ENCODE assay signal across 25 cellular contexts in genomic region chr11:129237456-129237855, GRCh38.
"Had no signal": no experiment of that assay in that cellular context is flagged by ENCODE, and none has a peak within 500 bp of the region (broad histone marks: within the 10 kb centered on the region; RNA-seq: fewer than 3 reads in every experiment).

No MANE protein-coding gene starts in this region.

- H3K4me3 Mint-ChIP-seq: activated B cell treated with CpG ODN at 0.5 μM for 24 hours; activated CD8-positive, alpha-beta T cell treated with anti-CD3 and anti-CD28 coated beads for 36 hours; activated naive CD8-positive, alpha-beta T cell; natural killer cell treated with Interleukin-12 subunit alpha and Interleukin-12 subunit beta and Interleukin-15 and Interleukin-18, amount 100 ng/mL, for 72 hours; stimulated activated naive B cell treated with anti-CD40 and anti-IgM and Interleukin-4, amounts not matched to agents 10 μg/mL and 1 μg/mL and 100 μg/mL, for 72 hours; T-helper 17 cell had no signal

- H3K27ac Mint-ChIP-seq: activated B cell treated with CpG ODN at 0.5 μM for 24 hours; activated CD8-positive, alpha-beta T cell treated with anti-CD3 and anti-CD28 coated beads for 36 hours; activated naive CD8-positive, alpha-beta T cell; activated T-helper 2 cell treated with anti-CD3 and anti-CD28 coated beads, Interferon-gamma antibody, Interleukin-2, Interleukin-4, amounts not matched to agents 10 μg/mL and 5 μg/mL and 100 μg/mL, durations not matched to agents 14 hours and 24 hours and 36 hours; natural killer cell treated with Interleukin-12 subunit alpha and Interleukin-12 subunit beta and Interleukin-15 and Interleukin-18, amount 100 ng/mL, for 72 hours; stimulated activated naive B cell treated with anti-CD40 and anti-IgM and Interleukin-4, amounts not matched to agents 10 μg/mL and 1 μg/mL and 100 μg/mL, for 72 hours; T-helper 17 cell had no signal

- H3K27ac ChIP-seq: body of pancreas, cardiac muscle cell, colonic mucosa, gastroesophageal sphincter, stomach, thyroid gland had no signal

- H3K27me3 Mint-ChIP-seq: activated B cell treated with CpG ODN at 0.5 μM for 24 hours; activated CD8-positive, alpha-beta T cell treated with anti-CD3 and anti-CD28 coated beads for 36 hours; activated naive CD8-positive, alpha-beta T cell; natural killer cell treated with Interleukin-12 subunit alpha and Interleukin-12 subunit beta and Interleukin-15 and Interleukin-18, amount 100 ng/mL, for 72 hours; stimulated activated naive B cell treated with anti-CD40 and anti-IgM and Interleukin-4, amounts not matched to agents 10 μg/mL and 1 μg/mL and 100 μg/mL, for 72 hours; T-helper 17 cell had no signal

- H3K36me3 ChIP-seq: cardiac muscle cell, colonic mucosa, gastroesophageal sphincter, stomach, thyroid gland had no signal

- H3K9me3 Mint-ChIP-seq: activated B cell treated with CpG ODN at 0.5 μM for 24 hours; activated CD8-positive, alpha-beta T cell treated with anti-CD3 and anti-CD28 coated beads for 36 hours; activated T-helper 2 cell treated with anti-CD3 and anti-CD28 coated beads, Interferon-gamma antibody, Interleukin-2, Interleukin-4, amounts not matched to agents 10 μg/mL and 5 μg/mL and 100 μg/mL, durations not matched to agents 14 hours and 24 hours and 36 hours; natural killer cell treated with Interleukin-12 subunit alpha and Interleukin-12 subunit beta and Interleukin-15 and Interleukin-18, amount 100 ng/mL, for 72 hours had no signal

- H3K9me3 ChIP-seq: body of pancreas, colonic mucosa, gastroesophageal sphincter, stomach, thyroid gland had no signal

- DNase-seq: activated B cell treated with CpG ODN at 0.5 μM for 24 hours; activated CD4-positive, alpha-beta T cell treated with anti-CD3 and anti-CD28 coated beads, Interleukin-2, amount 50 U/mL, for 1 hour; activated CD8-positive, alpha-beta T cell treated with anti-CD3 and anti-CD28 coated beads for 36 hours; activated T-cell treated with anti-CD3 and anti-CD28 coated beads, Interleukin-2, amount 50 U/mL, for 48 hours; aorta; body of pancreas; cerebellar nuclear complex; colonic mucosa; effector CD8-positive, alpha-beta T cell; head of caudate nucleus; hippocampal formation; left cardiac atrium; small intestine; stimulated activated CD4-positive, alpha-beta T cell treated with anti-CD3 and anti-CD28 coated beads, Interleukin-1b, Interleukin-23, amount 100 ng/mL, for 48 hours; stimulated activated CD4-positive, alpha-beta T cell treated with anti-CD3 and anti-CD28 coated beads, Interleukin-4, amount 100 ng/mL, for 4 hours; stimulated activated CD8-positive, alpha-beta memory T cell treated with anti-CD3 and anti-CD28 coated beads, Interleukin-4, amount 100 ng/mL, for 48 hours; stimulated activated naive B cell treated with anti-CD40 and anti-IgM and Interleukin-4, amounts not matched to agents 10 μg/mL and 1 μg/mL and 100 μg/mL, for 72 hours; stomach; T-helper 17 cell; thyroid gland had no signal

- H3K4me3 ChIP-seq: body of pancreas, cardiac muscle cell, colonic mucosa, gastroesophageal sphincter, stomach, thyroid gland had no signal

- H3K4me1 ChIP-seq: colonic mucosa, gastroesophageal sphincter, stomach, thyroid gland had no signal

- H3K36me3 Mint-ChIP-seq: natural killer cell treated with Interleukin-12 subunit alpha and Interleukin-12 subunit beta and Interleukin-15 and Interleukin-18, amount 100 ng/mL, for 72 hours had no signal

- H3K27me3 ChIP-seq: body of pancreas, cardiac muscle cell, colonic mucosa, gastroesophageal sphincter, stomach, thyroid gland had no signal
